Comparison of ENCODE assay signal across 8 cellular contexts in genomic region chr18:24016643-24017042, GRCh38. TPM values are rescaled to one million over a fixed set of nuclear protein-coding genes. Genes with fewer than 3 reads are reported as not detected.
A peak's percentile ranks its signal among the peaks of the same experiment; 100 is the strongest.
DNase-seq lines count a peak whose midpoint lies in the region; ATAC-seq and TF ChIP-seq lines count a peak whose summit lies in the region.

No MANE protein-coding gene starts in this region.

- H3K27me3 ChIP-seq in HUES6 (ENCODE audit: control insufficient read depth, insufficient read depth, low read length) (peaks cover 38% of the 10 kb centered on the region), tibial artery (peaks cover 0 to 3% of the 10 kb centered on the region in 2 donors)

- peak overlapping the region; percentile 85 for H3K27ac Mint-ChIP-seq in activated naive CD8-positive, alpha-beta T cell treated with anti-CD3 and anti-CD28 coated beads, Interleukin-2, amount 50 U/mL, for 24 hours
- no peak overlapping the region for H3K27ac Mint-ChIP-seq in mesothelial cell of epicardium

- H3K27me3 Mint-ChIP-seq in activated naive CD8-positive, alpha-beta T cell treated with anti-CD3 and anti-CD28 coated beads, Interleukin-2, amount 50 U/mL, for 24 hours, result no peaks in the 10 kb centered on the region
- peaks cover 14% of the 10 kb centered on the region for H3K27me3 Mint-ChIP-seq in mesothelial cell of epicardium (ENCODE audit: low read depth)

- peak overlapping the region; percentile 94 for H3K4me3 Mint-ChIP-seq in activated naive CD8-positive, alpha-beta T cell treated with anti-CD3 and anti-CD28 coated beads, Interleukin-2, amount 50 U/mL, for 24 hours
- peak overlapping the region; percentile 83 for H3K4me3 Mint-ChIP-seq in mesothelial cell of epicardium

- intact Hi-C loops in tibial artery (cut with DNase I; ENCODE audit: low total_unique reads), result no loop called here

- H3K4me1 ChIP-seq in HUES6 (ENCODE audit: control insufficient read depth, insufficient read depth, low read length) (peaks cover 33% of the 10 kb centered on the region), tibial artery (peaks cover 0 to 19% (median 11%) of the 10 kb centered on the region in 4 donors)

- TF ChIP-seq CTCF in mesothelial cell of epicardium (IDR thresholded peaks at IDR 0.05; ENCODE audit: unreplicated experiment) (no peak), tibial artery (IDR thresholded peaks at IDR 0.05) (peak in 1 of 2 experiments; percentile 17)

- no peaks in the 10 kb centered on the region for H3K36me3 ChIP-seq in HUES6 (ENCODE audit: control insufficient read depth, insufficient read depth, low read length)
- H3K36me3 ChIP-seq in tibial artery, result no peaks in the 10 kb centered on the region

- H3K4me3 ChIP-seq in HUES6 (ENCODE audit: low read depth, low read length), result peak overlapping the region; percentile 84
- H3K4me3 ChIP-seq in tibial artery, result no peak overlapping the region

- H3K27ac ChIP-seq in HUES6 (ENCODE audit: low read depth, low read length) (no peak overlapping the region), tibial artery (no peak overlapping the region)

- no peaks in the 10 kb centered on the region for H3K9me3 ChIP-seq in HUES6 (ENCODE audit: control insufficient read depth, insufficient read depth, low read depth, low read length)
- H3K9me3 ChIP-seq in tibial artery, result no peaks in the 10 kb centered on the region

- peaks cover 11% of the 10 kb centered on the region for H3K36me3 Mint-ChIP-seq in activated naive CD8-positive, alpha-beta T cell treated with anti-CD3 and anti-CD28 coated beads, Interleukin-2, amount 50 U/mL, for 24 hours (ENCODE audit: low read depth)
- H3K36me3 Mint-ChIP-seq in mesothelial cell of epicardium, result no peaks in the 10 kb centered on the region

- peaks cover 77% of the 10 kb centered on the region for H3K4me1 Mint-ChIP-seq in activated naive CD8-positive, alpha-beta T cell treated with anti-CD3 and anti-CD28 coated beads, Interleukin-2, amount 50 U/mL, for 24 hours
- peaks cover 24% of the 10 kb centered on the region for H3K4me1 Mint-ChIP-seq in mesothelial cell of epicardium

- H3K9ac ChIP-seq in HUES6 (ENCODE audit: low read length), result no peak overlapping the region

- peak; percentile 52 for DNase-seq in DMS153 treated with DMSO at 0.1 percent for 48 hours (lab: John Stamatoyannopoulos, UW; ENCODE audit: unreplicated experiment)
- no peak for DNase-seq in activated naive CD8-positive, alpha-beta T cell treated with anti-CD3 and anti-CD28 coated beads, Interleukin-2, amount 50 U/mL, for 24 hours
- no peak for DNase-seq in mesothelial cell of epicardium (ENCODE audit: low spot score in 2 of 2, unreplicated experiment in 2 of 2)
- no peak for DNase-seq in amniotic stem cell (lab: John Stamatoyannopoulos, UW)
- DNase-seq in tibial artery, result no peak

- no peak for ATAC-seq in activated naive CD8-positive, alpha-beta T cell treated with anti-CD3 and anti-CD28 coated beads, Interleukin-2, amount 50 U/mL, for 24 hours
- ATAC-seq in GM21737 (IDR thresholded peaks at IDR 0.05; ENCODE audit: unreplicated experiment) (no peak), HG03520 (IDR thresholded peaks at IDR 0.05; ENCODE audit: unreplicated experiment) (no peak)

- H3K9me3 Mint-ChIP-seq in activated naive CD8-positive, alpha-beta T cell treated with anti-CD3 and anti-CD28 coated beads, Interleukin-2, amount 50 U/mL, for 24 hours, result no peaks in the 10 kb centered on the region
- no peaks in the 10 kb centered on the region for H3K9me3 Mint-ChIP-seq in mesothelial cell of epicardium

RNA-seq across cellular contexts. Expression of gene TTC39C, which starts 2.1 kb away (rescaled TPM):
- total RNA-seq in mesothelial cell of epicardium, result 22.9 to 26.6 TPM (median 24.7 TPM) in 3 replicates
